Comparison of ENCODE assay signal across 8 cellular contexts in genomic region chr6:143536866-143537691, GRCh38. TPM values are rescaled to one million over a fixed set of nuclear protein-coding genes. Genes with fewer than 3 reads are reported as not detected.
DNase-seq lines count a peak whose midpoint lies in the region; ATAC-seq and TF ChIP-seq lines count a peak whose summit lies in the region.

No MANE protein-coding gene starts in this region.

- H3F3A ChIP-seq in MM.1S (ENCODE audit: insufficient read depth, low read length) = no peaks in the 10 kb centered on the region

- H3K9ac ChIP-seq in HCT116 (ENCODE audit: low read length) = peak overlapping the region; percentile 69
- no peak overlapping the region for H3K9ac ChIP-seq in MM.1S (ENCODE audit: low read length)
- peak overlapping the region; percentile 46 for H3K9ac ChIP-seq in mammary epithelial cell (ENCODE audit: insufficient read depth, low read length)

- H3K9me2 ChIP-seq in HCT116 (ENCODE audit: insufficient read depth) (no peaks in the 10 kb centered on the region), MM.1S (replicated peaks; ENCODE audit: insufficient read depth, low read length) (no peaks in the 10 kb centered on the region)

- BruUV-seq in HCT116 (replicated peaks; lab: Mats Ljungman, UMichigan) (no TSS peak), mammary epithelial cell (replicated peaks; lab: Mats Ljungman, UMichigan) (no TSS peak)

- TF ChIP-seq POLR2A in HCT116 (IDR thresholded peaks at IDR 0.05; ENCODE audit: borderline replicate concordance, extremely low read depth, insufficient read depth, insufficient read length) = no peak

- H3K36me3 ChIP-seq in HCT116 (ENCODE audit: control insufficient read depth in 1 of 2, insufficient read depth in 2 of 2, low read length in 2 of 2) = no peaks in the 10 kb centered on the region
- no peaks in the 10 kb centered on the region for H3K36me3 ChIP-seq in MM.1S (replicated peaks; ENCODE audit: insufficient read depth, low read length)
- no peaks in the 10 kb centered on the region for H3K36me3 ChIP-seq in mammary epithelial cell (ENCODE audit: insufficient read depth, low read length)

- peak; percentile 42 for TF ChIP-seq CTCF in GM12864 (IDR thresholded peaks at IDR 0.05; ENCODE audit: low read depth, low read length, missing control alignments)
- TF ChIP-seq CTCF in HCT116 (IDR thresholded peaks at IDR 0.05 in 2 of 3, conservative IDR thresholded peaks at IDR 0.05 in 1 of 3; ENCODE audit: borderline replicate concordance in 1 of 3, insufficient read depth in 1 of 3, low read depth in 2 of 3, low read length in 2 of 3) = peak in 2 of 3 experiments; percentile 45 to 50; a peak in 4 of 6 replicates
- TF ChIP-seq CTCF in MM.1S (IDR thresholded peaks at IDR 0.05; ENCODE audit: low read length) = peak; percentile 23
- peak; percentile 55 for TF ChIP-seq CTCF in VCaP (conservative IDR thresholded peaks at IDR 0.05)
- TF ChIP-seq CTCF in mammary epithelial cell (conservative IDR thresholded peaks at IDR 0.05 in 1 of 2, IDR thresholded peaks at IDR 0.05 in 1 of 2; ENCODE audit: extremely low read depth in 1 of 2, insufficient read depth in 1 of 2, low read depth in 1 of 2, low read length in 2 of 2) = peak; percentile 41 to 68

- dilution Hi-C loops in mammary epithelial cell (cut with HindIII; ENCODE audit: low sequenced_read_pairs) = no loop called here

- H3K4me3 ChIP-seq in GM12864 (ENCODE audit: low read depth, low read length) (peak overlapping the region; percentile 52), HCT116 (replicated peaks in 1 of 2; ENCODE audit: low read depth in 1 of 2, low read length in 2 of 2) (peak overlapping the region; percentile 55 to 62), MM.1S (ENCODE audit: low read length) (peak overlapping the region; percentile 59; the same call in 1 of the 2 replicates), mammary epithelial cell (replicated peaks in 1 of 3; ENCODE audit: insufficient read depth in 1 of 3, low read depth in 2 of 3, low read length in 3 of 3) (peak overlapping the region; percentile 62 to 65 (median 64))

- RAD21 ChIA-PET in HCT116 (lab: Charles Lee; ENCODE audit: low non-redundant PET in 1 of 2, low total read pairs in 2 of 2, uncharacterized antibody in 2 of 2, unreplicated experiment in 2 of 2) = no interaction called here

- no peaks in the 10 kb centered on the region for H3K9me3 ChIP-seq in HCT116 (ENCODE audit: control insufficient read depth in 1 of 2, insufficient read depth in 1 of 2, low read depth in 1 of 2, low read length in 2 of 2)
- H3K9me3 ChIP-seq in MM.1S (replicated peaks; ENCODE audit: insufficient read depth, low read length) = no peaks in the 10 kb centered on the region
- H3K9me3 ChIP-seq in mammary epithelial cell (replicated peaks; ENCODE audit: insufficient read depth, low read length) = no peaks in the 10 kb centered on the region

- under 1% methylated on average over 11 of the region's 103 CpGs for WGBS in mammary epithelial cell (ENCODE audit: low coverage, missing lambda C conversion rate)

- POLR2A ChIA-PET in HCT116 (lab: Charles Lee) = no interaction called here

- no peaks in the 10 kb centered on the region for H4K20me1 ChIP-seq in HCT116 (ENCODE audit: insufficient read depth)
- no peaks in the 10 kb centered on the region for H4K20me1 ChIP-seq in MM.1S (ENCODE audit: insufficient read depth, low read length)
- H4K20me1 ChIP-seq in mammary epithelial cell (ENCODE audit: insufficient read depth, low read length) = no peaks in the 10 kb centered on the region

- TF ChIP-seq RAD21 in HCT116 (IDR thresholded peaks at IDR 0.05; ENCODE audit: low read depth) = no peak

- H3K4me2 ChIP-seq in HCT116 (ENCODE audit: low read length) (peak overlapping the region; percentile 93), MM.1S (ENCODE audit: low read depth, low read length) (peak overlapping the region; percentile 59; the same call in 1 of the 2 replicates), mammary epithelial cell (ENCODE audit: insufficient read depth, low read depth, low read length) (peak overlapping the region; percentile 80)

- CTCF ChIA-PET in HCT116 (lab: Charles Lee) = interaction anchor here (1.5 kb wide), 1 partner anchor 24 kb away, joined by 5 read pairs; no protein-coding TSS in a partner anchor
- CTCF ChIA-PET in mammary epithelial cell (lab: Charles Lee; ENCODE audit: low non-redundant PET) = interaction anchor here (0.7 kb wide), 1 partner anchor 8 kb away, joined by 3 read pairs; no protein-coding TSS in a partner anchor

- in situ Hi-C loops in mammary epithelial cell (cut with MboI; ENCODE audit: low sequenced_read_pairs in 2 of 2) = no loop called here

- intact Hi-C loops in HCT116 (cut with micrococcal nuclease) (no loop called here), mammary epithelial cell (cut with micrococcal nuclease) (no loop called here)

- H3K27me3 ChIP-seq in HCT116 (ENCODE audit: insufficient read depth, low read length) (no peaks in the 10 kb centered on the region), MM.1S (replicated peaks; ENCODE audit: insufficient read depth, low read length) (no peaks in the 10 kb centered on the region), mammary epithelial cell (ENCODE audit: insufficient read depth, low read length) (no peaks in the 10 kb centered on the region)

- H3K79me2 ChIP-seq in HCT116 (ENCODE audit: insufficient read depth, low read length) (no peaks in the 10 kb centered on the region; the same call in 1 of the 2 replicates), MM.1S (ENCODE audit: low read length) (no peaks in the 10 kb centered on the region), mammary epithelial cell (ENCODE audit: insufficient read depth, low read length) (peaks cover 33% of the 10 kb centered on the region)

- H2AFZ ChIP-seq in HCT116 (ENCODE audit: low read depth, low read length, poor library complexity, severe bottlenecking) = peak overlapping the region; percentile 93
- H2AFZ ChIP-seq in MM.1S (ENCODE audit: low read length) = 0 out of 2 replicates have a peak overlapping the region, but pooled peaks have one; percentile 38
- peak overlapping the region; percentile 94 for H2AFZ ChIP-seq in mammary epithelial cell (ENCODE audit: low read depth, low read length)

- peak; percentile 80 for ATAC-seq in HCT116

- peak overlapping the region; percentile 72 for H3K27ac ChIP-seq in HCT116 (ENCODE audit: low read depth, low read length)
- H3K27ac ChIP-seq in MM.1S (ENCODE audit: low read length) = no peak overlapping the region
- peak overlapping the region; percentile 87 for H3K27ac ChIP-seq in VCaP
- H3K27ac ChIP-seq in mammary epithelial cell (ENCODE audit: insufficient read depth, low read depth, low read length) = no peak overlapping the region

- DNase-seq in GM12864 (ENCODE audit: low read depth) = no peak
- peak; percentile 41 for DNase-seq in HCT116 (ENCODE audit: low read depth, low spot score)
- peak; percentile 44 for DNase-seq in MM.1S
- peak; percentile 47 for DNase-seq in mammary epithelial cell
- peak; percentile 38 for DNase-seq in inferior parietal cortex (ENCODE audit: extremely low spot score)
- DNase-seq in stimulated activated CD4-positive, alpha-beta T cell treated with anti-CD3 and anti-CD28 coated beads, Interleukin-12 subunit alpha, Interleukin-12 subunit beta, amount 100 ng/mL, for 4 hours = peak; percentile 56
- no peak for DNase-seq in NCI-H2029 treated with DMSO at 0.1 percent for 48 hours (lab: John Stamatoyannopoulos, UW)

- H3K4me1 ChIP-seq in HCT116 (ENCODE audit: control insufficient read depth in 1 of 2, insufficient read depth in 2 of 2, low read length in 2 of 2) (peaks cover 6 to 15% of the 10 kb centered on the region in 2 experiments; a peak in 3 of 4 replicates), MM.1S (ENCODE audit: low read length) (no peaks in the 10 kb centered on the region), mammary epithelial cell (ENCODE audit: insufficient read depth, low read length) (peaks cover 10% of the 10 kb centered on the region)

TF ChIP-seq in HCT116, 20 proteins besides CTCF, POLR2A, EP300 and RAD21 (continues in another document):
- TF ChIP-seq SRF (IDR thresholded peaks at IDR 0.05; ENCODE audit: low read depth) = no peak
- 0 out of 2 replicates have a peak, but pooled peaks have one; percentile 42 for TF ChIP-seq MAX (IDR thresholded peaks at IDR 0.05)
- no peak for TF ChIP-seq CEBPB (IDR thresholded peaks at IDR 0.05; ENCODE audit: low read depth)
- TF ChIP-seq EZH2 (IDR thresholded peaks at IDR 0.05) = no peak
- TF ChIP-seq, protein P1, sequence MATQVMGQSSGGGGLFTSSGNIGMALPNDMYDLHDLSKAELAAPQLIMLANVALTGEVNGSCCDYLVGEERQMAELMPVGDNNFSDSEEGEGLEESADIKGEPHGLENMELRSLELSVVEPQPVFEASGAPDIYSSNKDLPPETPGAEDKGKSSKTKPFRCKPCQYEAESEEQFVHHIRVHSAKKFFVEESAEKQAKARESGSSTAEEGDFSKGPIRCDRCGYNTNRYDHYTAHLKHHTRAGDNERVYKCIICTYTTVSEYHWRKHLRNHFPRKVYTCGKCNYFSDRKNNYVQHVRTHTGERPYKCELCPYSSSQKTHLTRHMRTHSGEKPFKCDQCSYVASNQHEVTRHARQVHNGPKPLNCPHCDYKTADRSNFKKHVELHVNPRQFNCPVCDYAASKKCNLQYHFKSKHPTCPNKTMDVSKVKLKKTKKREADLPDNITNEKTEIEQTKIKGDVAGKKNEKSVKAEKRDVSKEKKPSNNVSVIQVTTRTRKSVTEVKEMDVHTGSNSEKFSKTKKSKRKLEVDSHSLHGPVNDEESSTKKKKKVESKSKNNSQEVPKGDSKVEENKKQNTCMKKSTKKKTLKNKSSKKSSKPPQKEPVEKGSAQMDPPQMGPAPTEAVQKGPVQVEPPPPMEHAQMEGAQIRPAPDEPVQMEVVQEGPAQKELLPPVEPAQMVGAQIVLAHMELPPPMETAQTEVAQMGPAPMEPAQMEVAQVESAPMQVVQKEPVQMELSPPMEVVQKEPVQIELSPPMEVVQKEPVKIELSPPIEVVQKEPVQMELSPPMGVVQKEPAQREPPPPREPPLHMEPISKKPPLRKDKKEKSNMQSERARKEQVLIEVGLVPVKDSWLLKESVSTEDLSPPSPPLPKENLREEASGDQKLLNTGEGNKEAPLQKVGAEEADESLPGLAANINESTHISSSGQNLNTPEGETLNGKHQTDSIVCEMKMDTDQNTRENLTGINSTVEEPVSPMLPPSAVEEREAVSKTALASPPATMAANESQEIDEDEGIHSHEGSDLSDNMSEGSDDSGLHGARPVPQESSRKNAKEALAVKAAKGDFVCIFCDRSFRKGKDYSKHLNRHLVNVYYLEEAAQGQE (IDR thresholded peaks at IDR 0.05; ENCODE audit: low read depth) = no peak
- TF ChIP-seq, protein P2, sequence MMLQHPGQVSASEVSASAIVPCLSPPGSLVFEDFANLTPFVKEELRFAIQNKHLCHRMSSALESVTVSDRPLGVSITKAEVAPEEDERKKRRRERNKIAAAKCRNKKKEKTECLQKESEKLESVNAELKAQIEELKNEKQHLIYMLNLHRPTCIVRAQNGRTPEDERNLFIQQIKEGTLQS (IDR thresholded peaks at IDR 0.05) = no peak

RNA-seq across cellular contexts. Expression of gene FUCA2, which starts 25.6 kb away (rescaled TPM):
- 75.4 TPM for total RNA-seq in HCT116 (2021; ENCODE audit: unreplicated experiment)
- polyA plus RNA-seq in HCT116 (2012) = 32.0 and 40.2 TPM in 2 replicates
- total RNA-seq in mammary epithelial cell = 10 to 100 TPM; 22.0 to 36.2 TPM
- 12.4 TPM for polyA plus RNA-seq in mammary epithelial cell
- polyA minus RNA-seq in mammary epithelial cell = 21.7 TPM

Comparison
In these comparisons a context has a peak if more than half of its experiments do, and no peak if none do; other contexts are left out.
1. DNase-seq: peak in HCT116 (single experiment), MM.1S (single experiment), mammary epithelial cell (single experiment), inferior parietal cortex (single experiment) and stimulated activated CD4-positive, alpha-beta T cell treated with anti-CD3 and anti-CD28 coated beads, Interleukin-12 subunit alpha, Interleukin-12 subunit beta, amount 100 ng/mL, for 4 hours (single experiment); none in GM12864 (single experiment) and NCI-H2029 treated with DMSO at 0.1 percent for 48 hours (single experiment).
2. H2AFZ ChIP-seq: peak in every context shown above with its lines; median percentile 94 in mammary epithelial cell; 93 in HCT116; 38 in MM.1S.
3. H3K27ac ChIP-seq: peak in HCT116 (single experiment) and VCaP (single experiment); none in MM.1S (single experiment) and mammary epithelial cell (single experiment).
4. Peak in every context shown above with its lines, with median percentiles within 50 percentile points of each other: H3K4me3 ChIP-seq, CTCF ChIP-seq and H3K4me2 ChIP-seq.